8 cellular contexts compared by ENCODE assay signal in the genomic region with DNA sequence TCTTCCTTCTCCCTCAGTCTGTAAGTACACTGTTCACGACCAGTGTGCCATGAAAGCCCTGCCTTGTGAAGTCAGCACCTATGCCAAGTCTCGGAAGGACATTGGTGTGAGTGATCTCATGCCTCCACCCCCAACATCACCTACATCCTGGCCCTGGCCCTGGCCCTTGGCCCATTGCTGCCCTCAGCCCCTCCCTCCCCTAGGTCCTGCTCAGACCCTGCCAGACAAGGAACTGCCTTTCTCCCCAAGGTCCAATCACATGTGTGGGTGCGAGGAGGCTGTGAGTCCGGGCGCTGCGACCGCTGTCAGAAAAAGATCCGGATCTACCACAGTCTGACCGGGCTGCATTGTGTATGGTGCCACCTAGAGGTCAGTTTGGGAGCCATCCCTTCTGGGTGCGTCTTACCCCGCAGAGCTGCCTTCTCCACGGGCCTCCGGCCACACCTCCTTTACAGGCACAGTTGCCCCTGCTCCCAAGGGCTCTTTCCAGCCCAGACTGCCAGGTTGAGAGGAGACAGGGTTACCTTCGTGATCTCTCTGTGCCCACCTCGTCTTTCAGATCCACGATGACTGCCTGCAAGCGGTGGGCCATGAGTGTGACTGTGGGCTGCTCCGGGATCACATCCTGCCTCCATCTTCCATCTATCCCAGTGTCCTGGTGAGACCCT. TPM values are rescaled to one million over a fixed set of nuclear protein-coding genes. Genes with fewer than 3 reads are reported as not detected.
DNase-seq lines count a peak whose midpoint lies in the region; ATAC-seq and TF ChIP-seq lines count a peak whose summit lies in the region.

No MANE protein-coding gene starts in this region.

- H3K4me3 Mint-ChIP-seq in GM23338 (no peak overlapping the region; the same call in 2 of the 3 replicates), neural progenitor cell (peak overlapping the region; percentile 26)

- no peaks in the 10 kb centered on the region for H3K9me3 ChIP-seq in neural progenitor cell (ENCODE audit: low read depth)

- peaks cover 8% of the 10 kb centered on the region for H3K4me1 ChIP-seq in GM23338 (ENCODE audit: insufficient read depth)
- peaks cover 7% of the 10 kb centered on the region for H3K4me1 ChIP-seq in neural progenitor cell

- H4K20me1 ChIP-seq in GM23338 (replicated peaks; ENCODE audit: insufficient read depth) (no peaks in the 10 kb centered on the region), neural progenitor cell (ENCODE audit: low read depth) (no peaks in the 10 kb centered on the region)

- H3K36me3 ChIP-seq in GM23338 (ENCODE audit: insufficient read depth) (no peaks in the 10 kb centered on the region), neural progenitor cell (no peaks in the 10 kb centered on the region)

- H3K4me3 ChIP-seq in GM23338 (0 out of 2 replicates have a peak overlapping the region, but pooled peaks have one; percentile 1), LNCaP clone FGC (ENCODE audit: low read depth, low read length) (peak overlapping the region; percentile 1; the same call in 1 of the 2 replicates), fibroblast of villous mesenchyme (ENCODE audit: low read depth, low read length) (no peak overlapping the region), neural progenitor cell (no peak overlapping the region)

- ATAC-seq in GM23338, result peak; percentile 94

- no peaks in the 10 kb centered on the region for H3F3A ChIP-seq in GM23338 (replicated peaks; ENCODE audit: low read depth)
- H3F3A ChIP-seq in neural progenitor cell (ENCODE audit: low read depth), result no peaks in the 10 kb centered on the region

- H3K27me3 Mint-ChIP-seq in GM23338 (ENCODE audit: insufficient read depth, low read depth, poor library complexity), result peaks cover 16% of the 10 kb centered on the region
- H3K27me3 Mint-ChIP-seq in neural progenitor cell (ENCODE audit: insufficient read depth, low read depth), result peaks cover 8% of the 10 kb centered on the region

- no peaks in the 10 kb centered on the region for H3K9me3 Mint-ChIP-seq in GM23338
- no peaks in the 10 kb centered on the region for H3K9me3 Mint-ChIP-seq in neural progenitor cell

- H3K4me1 Mint-ChIP-seq in GM23338 (peaks cover 9% of the 10 kb centered on the region), neural progenitor cell (peaks cover 12% of the 10 kb centered on the region)

- peak overlapping the region; percentile 80; the same call in 1 of the 2 replicates for H2AFZ ChIP-seq in GM23338
- peak overlapping the region; percentile 96 for H2AFZ ChIP-seq in neural progenitor cell (replicated peaks)

- H3K9me2 ChIP-seq in GM23338 (ENCODE audit: insufficient read depth), result no peaks in the 10 kb centered on the region

- H3K4me2 ChIP-seq in GM23338 (peak overlapping the region; percentile 41), neural progenitor cell (peak overlapping the region; percentile 48)

- peak overlapping the region; percentile 26; the same call in 1 of the 2 replicates for H3K27ac ChIP-seq in GM23338 (ENCODE audit: low read depth)
- no peak overlapping the region for H3K27ac ChIP-seq in neural progenitor cell
- peak overlapping the region; percentile 41 for H3K27ac ChIP-seq in substantia nigra (ENCODE audit: low read depth, low read length, poor library complexity, severe bottlenecking)

- DNase-seq in ELF-1 (ENCODE audit: low read depth, low spot score) (peak; percentile 93), GM23338 (ENCODE audit: low spot score) (peak; percentile 97), LNCaP clone FGC (ENCODE audit: low read depth) (peak; percentile 69), RPMI7951 (ENCODE audit: low read depth) (peak; percentile 73), fibroblast of villous mesenchyme (ENCODE audit: low read depth) (peak; percentile 84), neural progenitor cell (ENCODE audit: low spot score) (peak; percentile 90), substantia nigra (lab: John Stamatoyannopoulos, UW) (peak in 48 of 49 donors; percentile 25 to 87 (median 75))
- peak; percentile 65 to 73 for DNase-seq in activated T-helper 1 cell treated with anti-CD3 and anti-CD28 coated beads, Interleukin-2, amount 50 U/mL, for 16 hours (ENCODE audit: low read depth in 1 of 2, low spot score in 1 of 2)

- H3K27me3 ChIP-seq in GM23338 (ENCODE audit: insufficient read depth) (peaks cover 4% of the 10 kb centered on the region), neural progenitor cell (peaks cover 5% of the 10 kb centered on the region)

- H3K36me3 Mint-ChIP-seq in GM23338 (ENCODE audit: low read depth), result no peaks in the 10 kb centered on the region
- no peaks in the 10 kb centered on the region for H3K36me3 Mint-ChIP-seq in neural progenitor cell

- peak; percentile 85 to 97 for TF ChIP-seq CTCF in GM23338 (conservative IDR thresholded peaks at IDR 0.05; ENCODE audit: low read depth in 2 of 2)
- peak; percentile 87 for TF ChIP-seq CTCF in LNCaP clone FGC (IDR thresholded peaks at IDR 0.05; ENCODE audit: control insufficient read depth, extremely low read depth, insufficient read depth)
- peak; percentile 94 for TF ChIP-seq CTCF in fibroblast of villous mesenchyme (IDR thresholded peaks at IDR 0.05; ENCODE audit: insufficient read depth, low read depth, low read length)
- peak; percentile 86 for TF ChIP-seq CTCF in neural progenitor cell (IDR thresholded peaks at IDR 0.05)

- H3K79me2 ChIP-seq in GM23338 (replicated peaks; ENCODE audit: insufficient read depth) (no peaks in the 10 kb centered on the region), neural progenitor cell (ENCODE audit: low read depth) (no peaks in the 10 kb centered on the region)

- no peak overlapping the region for H3K27ac Mint-ChIP-seq in GM23338
- peak overlapping the region; percentile 74 for H3K27ac Mint-ChIP-seq in neural progenitor cell

- no peak overlapping the region for H3K9ac ChIP-seq in neural progenitor cell

TF ChIP-seq in GM23338, 12 proteins besides CTCF, POLR2A, EP300 and RAD21:
- TF ChIP-seq ZNF331 (CRISPR knock-in tag; IDR thresholded peaks at IDR 0.05; ENCODE audit: low read depth) (no peak), POLR2AphosphoS5 (IDR thresholded peaks at IDR 0.05; ENCODE audit: low read depth) (no peak), CREB1 (CRISPR knock-in tag; IDR thresholded peaks at IDR 0.05; ENCODE audit: low read depth) (peak; percentile 11; the same call in 1 of the 2 replicates)
- TF ChIP-seq, protein P1, sequence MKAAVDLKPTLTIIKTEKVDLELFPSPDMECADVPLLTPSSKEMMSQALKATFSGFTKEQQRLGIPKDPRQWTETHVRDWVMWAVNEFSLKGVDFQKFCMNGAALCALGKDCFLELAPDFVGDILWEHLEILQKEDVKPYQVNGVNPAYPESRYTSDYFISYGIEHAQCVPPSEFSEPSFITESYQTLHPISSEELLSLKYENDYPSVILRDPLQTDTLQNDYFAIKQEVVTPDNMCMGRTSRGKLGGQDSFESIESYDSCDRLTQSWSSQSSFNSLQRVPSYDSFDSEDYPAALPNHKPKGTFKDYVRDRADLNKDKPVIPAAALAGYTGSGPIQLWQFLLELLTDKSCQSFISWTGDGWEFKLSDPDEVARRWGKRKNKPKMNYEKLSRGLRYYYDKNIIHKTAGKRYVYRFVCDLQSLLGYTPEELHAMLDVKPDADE (IDR thresholded peaks at IDR 0.05), result no peak

RNA-seq across cellular contexts. Expression of a gene that starts 9.2 kb away (rescaled TPM):
- 16.1 and 35.9 TPM in 2 replicates for total RNA-seq in GM23338 (2014; rRNA removed; shearing (Covaris generic))
- 22.5 and 24.6 TPM in 2 replicates for polyA plus RNA-seq in GM23338 (2016; fragmentation: Nextera tagmentation; extraction: Ambion mirVana)
- total RNA-seq in RPMI7951 (2014; rRNA removed; shearing (Covaris generic)), result 16.9 and 23.6 TPM in 2 replicates
- total RNA-seq in fibroblast of villous mesenchyme (34.8 and 45.8 TPM in 2 replicates), neural progenitor cell (ENCODE audit: low replicate concordance) (24.1 and 27.0 TPM in 2 replicates)

RNA-seq across cellular contexts. Expression of a gene that starts 12.5 kb away (rescaled TPM):
- 70.2 and 75.9 TPM in 2 replicates for total RNA-seq in GM23338 (2014; rRNA removed; shearing (Covaris generic))
- polyA plus RNA-seq in GM23338 (2016; fragmentation: Nextera tagmentation; extraction: Ambion mirVana), result 150 and 151 TPM in 2 replicates
- 21.7 and 22.0 TPM in 2 replicates for total RNA-seq in RPMI7951 (2014; rRNA removed; shearing (Covaris generic))
- total RNA-seq in fibroblast of villous mesenchyme, result 32.2 and 32.8 TPM in 2 replicates
- total RNA-seq in neural progenitor cell (ENCODE audit: low replicate concordance), result 44.6 and 72.5 TPM in 2 replicates

RNA-seq across cellular contexts. Expression of a gene that starts 25.6 kb away (rescaled TPM):
- 81.6 and 108 TPM in 2 replicates for total RNA-seq in GM23338 (2014; rRNA removed; shearing (Covaris generic))
- 64.5 and 68.1 TPM in 2 replicates for polyA plus RNA-seq in GM23338 (2016; fragmentation: Nextera tagmentation; extraction: Ambion mirVana)
- total RNA-seq in RPMI7951 (2014; rRNA removed; shearing (Covaris generic)), result 0.84 and 1.1 TPM in 2 replicates
- total RNA-seq in fibroblast of villous mesenchyme, result 1.3 TPM in 2 replicates
- 207 and 301 TPM in 2 replicates for total RNA-seq in neural progenitor cell (ENCODE audit: low replicate concordance)

RNA-seq across cellular contexts. Expression of a gene that starts 26.4 kb away (rescaled TPM):
- 27.7 and 31.0 TPM in 2 replicates for total RNA-seq in GM23338 (2014; rRNA removed; shearing (Covaris generic))
- polyA plus RNA-seq in GM23338 (2016; fragmentation: Nextera tagmentation; extraction: Ambion mirVana), result 14.1 and 15.2 TPM in 2 replicates
- total RNA-seq in RPMI7951 (2014; rRNA removed; shearing (Covaris generic)), result 54.7 and 85.4 TPM in 2 replicates
- 32.2 and 51.4 TPM in 2 replicates for total RNA-seq in fibroblast of villous mesenchyme
- total RNA-seq in neural progenitor cell (ENCODE audit: low replicate concordance), result 46.5 and 52.2 TPM in 2 replicates

RNA-seq across cellular contexts. Expression of a gene that starts 33.7 kb away (rescaled TPM):
- total RNA-seq in GM23338 (2014; rRNA removed; shearing (Covaris generic)), result 43.7 and 46.5 TPM in 2 replicates
- 18.6 and 19.7 TPM in 2 replicates for polyA plus RNA-seq in GM23338 (2016; fragmentation: Nextera tagmentation; extraction: Ambion mirVana)
- total RNA-seq in RPMI7951 (2014; rRNA removed; shearing (Covaris generic)), result 39.2 and 45.1 TPM in 2 replicates
- 70.9 and 111 TPM in 2 replicates for total RNA-seq in fibroblast of villous mesenchyme
- 62.9 and 64.5 TPM in 2 replicates for total RNA-seq in neural progenitor cell (ENCODE audit: low replicate concordance)

Comparison
In these comparisons a context has a peak if more than half of its experiments do, and no peak if none do; other contexts are left out.
1. H3K4me3 ChIP-seq: peak in GM23338 (single experiment) and LNCaP clone FGC (single experiment); none in fibroblast of villous mesenchyme (single experiment) and neural progenitor cell (single experiment).
2. RNA of a gene that starts 25.6 kb away (total RNA-seq): 207 to 301 TPM in neural progenitor cell and 81.6 to 108 TPM in GM23338; 1.3 TPM in fibroblast of villous mesenchyme and 0.84 to 1.1 TPM in RPMI7951; every median in the first group is over 10 times any median in the second.
3. Peak in every context shown above with its lines, with median percentiles within 50 percentile points of each other: DNase-seq and CTCF ChIP-seq.